18 cellular contexts compared by ENCODE assay signal in the genomic region with DNA sequence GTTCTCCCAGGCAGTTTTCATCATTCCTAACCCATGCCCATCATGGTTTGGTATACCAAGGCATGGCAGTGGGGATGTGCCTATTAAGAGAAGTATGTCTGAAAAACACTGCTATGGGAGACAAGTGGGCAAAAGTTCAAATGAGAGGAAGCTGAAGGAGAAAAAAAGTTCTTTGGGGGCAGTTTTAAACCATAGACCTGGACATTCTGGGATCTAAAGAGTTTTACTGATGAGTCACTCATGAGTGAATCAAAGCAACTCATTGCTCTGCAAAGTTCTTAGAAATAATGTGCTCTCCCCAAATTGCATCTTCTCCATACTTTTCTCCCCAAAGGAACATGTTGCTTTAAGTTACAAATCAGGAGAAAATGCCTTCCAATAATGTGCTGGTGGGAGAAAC.
"Had no signal": no experiment of that assay in that cellular context is flagged by ENCODE, and none has a peak within 500 bp of the region (broad histone marks: within the 10 kb centered on the region; RNA-seq: fewer than 3 reads in every experiment).

No MANE protein-coding gene starts in this region.

- ATAC-seq: foreskin keratinocyte, left colon, left ventricle myocardium superior, sciatic nerve had no signal

- DNase-seq: esophagus squamous epithelium; foreskin keratinocyte; head of caudate nucleus; left colon; left ventricle myocardium superior; mesendoderm; naive B cell; retina; spleen; stimulated activated CD4-positive, alpha-beta T cell treated with anti-CD3 and anti-CD28 coated beads, Interleukin-15, amount 100 ng/mL, for 24 hours; stimulated activated CD4-positive, alpha-beta T cell treated with anti-CD3 and anti-CD28 coated beads, Interleukin-2, amount 100 ng/mL, for 24 hours; stimulated activated CD4-positive, alpha-beta T cell treated with anti-CD3 and anti-CD28 coated beads, Interleukin-4, amount 100 ng/mL, for 4 hours; stimulated activated naive CD4-positive, alpha-beta T cell; stomach; substantia nigra; transverse colon had no signal

- H3K4me1 Mint-ChIP-seq: nephron had no signal

- H3K27ac Mint-ChIP-seq: naive B cell, nephron had no signal

- H3K4me3 Mint-ChIP-seq: naive B cell, nephron had no signal
